19 cellular contexts compared by ENCODE assay signal in the genomic region with DNA sequence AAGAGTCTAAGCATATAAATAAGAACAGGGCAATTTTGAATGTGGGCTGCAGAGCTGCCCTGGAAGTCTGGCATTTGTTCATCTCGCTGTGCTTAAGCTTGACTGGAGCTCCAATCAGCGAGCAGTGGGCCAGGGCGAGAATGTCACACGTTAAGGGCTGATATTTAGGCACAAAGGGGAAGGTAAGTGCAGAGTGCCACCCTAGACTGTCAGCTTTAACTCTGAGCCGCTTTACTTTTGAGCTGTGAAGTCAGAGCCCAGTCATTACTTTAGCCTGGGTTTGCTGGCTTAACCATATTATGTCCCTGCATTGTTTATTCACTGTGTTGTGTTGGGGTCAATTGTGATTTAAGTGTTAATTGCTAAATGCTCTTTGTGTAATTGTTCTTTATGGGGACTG.
A peak's percentile ranks its signal among the peaks of the same experiment; 100 is the strongest.
DNase-seq lines count a peak whose midpoint lies in the region; ATAC-seq and TF ChIP-seq lines count a peak whose summit lies in the region.
"Had no signal": no experiment of that assay in that cellular context is flagged by ENCODE, and none has a peak within 500 bp of the region (broad histone marks: within the 10 kb centered on the region; RNA-seq: fewer than 3 reads in every experiment).

No MANE protein-coding gene starts in this region.

- no peak overlapping the region for H2BK20ac ChIP-seq in H9 (ENCODE audit: low read depth, low read length, poor library complexity, severe bottlenecking)

- H2BK15ac ChIP-seq in H9 (ENCODE audit: low read depth, low read length), result no peak overlapping the region

- H3K4me3 Mint-ChIP-seq in H9, result no peak overlapping the region
- H3K4me3 Mint-ChIP-seq in effector memory CD8-positive, alpha-beta T cell, result no peak overlapping the region

- no peaks in the 10 kb centered on the region for H3K79me1 ChIP-seq in H9 (ENCODE audit: insufficient read depth, low read depth, low read length, poor library complexity, severe bottlenecking)

- H3K14ac ChIP-seq in H9 (ENCODE audit: insufficient read depth, low read length), result no peak overlapping the region

- no CpG with 5 or more reads among the region's 5 CpGs for WGBS in H9 (ENCODE audit: extremely low coverage, insufficient read length, low lambda C conversion rate)

- H3K4me3 ChIP-seq in neural cell (ENCODE audit: low read length) (no peak overlapping the region), A673 (ENCODE audit: low read depth, low read length, poor library complexity, severe bottlenecking) (no peak overlapping the region)
- H3K4me3 ChIP-seq: A549 had no signal

- peaks cover 43 to 52% of the 10 kb centered on the region in 2 experiments for H3K4me1 Mint-ChIP-seq in H9
- H3K4me1 Mint-ChIP-seq in effector memory CD8-positive, alpha-beta T cell (ENCODE audit: low read depth in 2 of 2), result peaks cover 0 to 3% of the 10 kb centered on the region in 2 donors

- no peak for ATAC-seq in effector memory CD8-positive, alpha-beta T cell (replicated peaks)
- ATAC-seq: A549, HepG2, Panc1, Right ventricle myocardium inferior had no signal

- H3K27ac ChIP-seq in H9 (ENCODE audit: insufficient read length, low read depth, low read length), result no peak overlapping the region
- H3K27ac ChIP-seq in neural cell (ENCODE audit: low read length), result peak overlapping the region; percentile 45
- no peak overlapping the region for H3K27ac ChIP-seq in A673 (ENCODE audit: low read depth, low read length, poor library complexity, severe bottlenecking)
- H3K27ac ChIP-seq: A549, KMS-11 had no signal

- no peaks in the 10 kb centered on the region for H3K9me2 ChIP-seq in neural cell (ENCODE audit: insufficient read depth, low read length)

- H2BK5ac ChIP-seq in H9 (ENCODE audit: insufficient read length, low read length), result no peak overlapping the region

- no peak overlapping the region for H4K5ac ChIP-seq in H9 (ENCODE audit: insufficient read length, low read depth, low read length)

- no peak overlapping the region for H3K9ac ChIP-seq in H9 (ENCODE audit: extremely low read depth, insufficient read length, low read length)
- H3K9ac ChIP-seq in neural cell (ENCODE audit: low read length), result no peak overlapping the region
- H3K9ac ChIP-seq: KMS-11 had no signal

- no peak for TF ChIP-seq RAD21 in neural cell (conservative IDR thresholded peaks at IDR 0.05)

- BruUV-seq in A673 (replicated peaks; lab: Mats Ljungman, UMichigan), result no TSS peak

- no peak overlapping the region for H2BK120ac ChIP-seq in H9 (ENCODE audit: low read depth, low read length, poor library complexity, severe bottlenecking)

- H3K9me3 ChIP-seq in H9 (ENCODE audit: control insufficient read depth, low read depth, low read length) (no peaks in the 10 kb centered on the region), neural cell (ENCODE audit: low read length) (no peaks in the 10 kb centered on the region), A673 (ENCODE audit: low read depth, low read length, poor library complexity, severe bottlenecking) (no peaks in the 10 kb centered on the region)
- H3K9me3 ChIP-seq: A549 had no signal

- CTCF ChIA-PET in A673 (lab: Charles Lee), result interaction anchor here (0.6 kb wide), 1 partner anchor 226 kb away, joined by 3 read pairs; no protein-coding TSS in a partner anchor
- CTCF ChIA-PET in HEK293T (lab: Yijun Ruan, JAX), result interaction anchor here (0.7 to 0.9 kb wide), 2 partner anchors 87 to 190 kb away, joined by 3 to 6 read pairs; no protein-coding TSS in a partner anchor

- no peak overlapping the region for H3K4me2 ChIP-seq in H9 (ENCODE audit: insufficient read depth, insufficient read length, low read length)
- no peak overlapping the region for H3K4me2 ChIP-seq in neural cell (ENCODE audit: low read length)
- H3K4me2 ChIP-seq: A549, KMS-11 had no signal

- no peak overlapping the region for H3K4ac ChIP-seq in H9 (ENCODE audit: low read depth, low read length)

- H3K27me3 ChIP-seq in H9 (ENCODE audit: insufficient read depth, low read length), result no peaks in the 10 kb centered on the region
- peaks cover 39% of the 10 kb centered on the region for H3K27me3 ChIP-seq in neural cell (ENCODE audit: insufficient read depth, low read depth, low read length)
- no peaks in the 10 kb centered on the region for H3K27me3 ChIP-seq in A673 (replicated peaks; ENCODE audit: insufficient read depth, low read depth, low read length, poor library complexity)

- H2AK5ac ChIP-seq in H9 (ENCODE audit: insufficient read length, low read length), result no peak overlapping the region

- DNase-seq in H9 (no peak), NCI-H146 (lab: John Stamatoyannopoulos, UW) (peak; percentile 64), astrocyte of the hippocampus (ENCODE audit: low read depth, low spot score) (peak; percentile 6), A673 (ENCODE audit: low spot score) (no peak), HEK293T (ENCODE audit: extremely low spot score) (no peak)
- no peak for DNase-seq in effector memory CD8-positive, alpha-beta T cell
- no peak for DNase-seq in stimulated activated CD4-positive, alpha-beta T cell treated with anti-CD3 and anti-CD28 coated beads, Interleukin-4, amount 100 ng/mL, for 24 hours
- DNase-seq: AML-193, DMS53, NCI-H1105, NCI-H2029 treated with DMSO at 0.1 percent for 48 hours, NCI-H2227 treated with DMSO at 0.1 percent for 48 hours, NCI-H526 had no signal

- H3K9me3 Mint-ChIP-seq in H9, result peaks cover 0 to 3% of the 10 kb centered on the region in 2 experiments; a peak in 3 of 5 replicates
- no peaks in the 10 kb centered on the region for H3K9me3 Mint-ChIP-seq in effector memory CD8-positive, alpha-beta T cell

- peak overlapping the region; percentile 56 to 89 (median 69); a peak in 4 of 7 replicates for H3K27ac Mint-ChIP-seq in H9
- no peak overlapping the region for H3K27ac Mint-ChIP-seq in effector memory CD8-positive, alpha-beta T cell

- peaks cover 1 to 2% (median 1%) of the 10 kb centered on the region in 3 experiments; a peak in 5 of 7 replicates for H3K36me3 Mint-ChIP-seq in H9 (ENCODE audit: insufficient read depth in 1 of 3, low read depth in 3 of 3)
- peaks cover 5% of the 10 kb centered on the region for H3K36me3 Mint-ChIP-seq in effector memory CD8-positive, alpha-beta T cell (ENCODE audit: insufficient read depth)

- TF ChIP-seq CTCF in H9 (conservative IDR thresholded peaks at IDR 0.05) (no peak), neural cell (IDR thresholded peaks at IDR 0.05; ENCODE audit: poor library complexity, severe bottlenecking) (no peak), A673 (conservative IDR thresholded peaks at IDR 0.05; ENCODE audit: low read depth, low read length) (no peak)

- intact Hi-C loops in A673 (cut with micrococcal nuclease; ENCODE audit: unreplicated experiment), result no loop called here

- peaks cover 18% of the 10 kb centered on the region for H3F3A ChIP-seq in neural cell (ENCODE audit: insufficient read depth, low read length, poor library complexity, severe bottlenecking)

- no peaks in the 10 kb centered on the region for H3K23me2 ChIP-seq in H9 (ENCODE audit: insufficient read length, low read depth, low read length, poor library complexity, severe bottlenecking)

- H2BK12ac ChIP-seq in H9 (ENCODE audit: insufficient read length, low read depth, low read length), result no peak overlapping the region

- no peaks in the 10 kb centered on the region for H3K36me3 ChIP-seq in neural cell (ENCODE audit: insufficient read depth, low read length)
- no peaks in the 10 kb centered on the region for H3K36me3 ChIP-seq in A673 (ENCODE audit: insufficient read depth, low read length, poor library complexity, severe bottlenecking)

- H3K79me2 ChIP-seq in H9 (ENCODE audit: insufficient read depth, low read length) (no peaks in the 10 kb centered on the region), neural cell (replicated peaks; ENCODE audit: insufficient read depth, low read length) (no peaks in the 10 kb centered on the region)

- no peak overlapping the region for H4K8ac ChIP-seq in H9 (replicated peaks; ENCODE audit: insufficient read length, low read depth, low read length)

- H3K56ac ChIP-seq in H9 (ENCODE audit: insufficient read length, low read depth, low read length), result no peak overlapping the region

- H2AFZ ChIP-seq in H9 (ENCODE audit: low read length), result no peak overlapping the region
- H2AFZ ChIP-seq in neural cell (ENCODE audit: low read depth, low read length), result no peak overlapping the region

- no peak overlapping the region for H4K91ac ChIP-seq in H9 (ENCODE audit: insufficient read length, low read depth, low read length)

- no peak overlapping the region for H3K18ac ChIP-seq in H9 (ENCODE audit: insufficient read length, low read depth, low read length)

- POLR2A ChIA-PET in A673 (lab: Charles Lee; ENCODE audit: low non-redundant PET) (no interaction called here), HEK293T (lab: Yijun Ruan, JAX) (no interaction called here)

- H3T11ph ChIP-seq in H9 (ENCODE audit: low read length), result no peak overlapping the region

- peaks cover 4% of the 10 kb centered on the region; the same call in 1 of the 2 replicates for H3K4me1 ChIP-seq in H9 (ENCODE audit: insufficient read depth, low read length)
- H3K4me1 ChIP-seq in A673 (ENCODE audit: insufficient read depth, low read length, poor library complexity, severe bottlenecking), result no peaks in the 10 kb centered on the region
- H3K4me1 ChIP-seq: A549 had no signal

- H3K27me3 Mint-ChIP-seq in H9 (ENCODE audit: low read depth), result no peaks in the 10 kb centered on the region; the same call in 1 of the 2 replicates
- no peaks in the 10 kb centered on the region for H3K27me3 Mint-ChIP-seq in effector memory CD8-positive, alpha-beta T cell

- no peak for TF ChIP-seq EP300 in neural cell (conservative IDR thresholded peaks at IDR 0.05; ENCODE audit: poor library complexity, severe bottlenecking)

- no peak overlapping the region for H3K23ac ChIP-seq in H9 (ENCODE audit: insufficient read length, low read depth, low read length)

- H4K20me1 ChIP-seq in H9 (ENCODE audit: control insufficient read depth, insufficient read depth, insufficient read length), result no peaks in the 10 kb centered on the region
- H4K20me1 ChIP-seq in neural cell (ENCODE audit: insufficient read depth), result no peaks in the 10 kb centered on the region

TF ChIP-seq in neural cell, 6 proteins besides CTCF, POLR2A, EP300 and RAD21 (continues in another document):
- TF ChIP-seq TAF1 (IDR thresholded peaks at IDR 0.05; ENCODE audit: low read depth) (no peak), POLR2AphosphoS5 (IDR thresholded peaks at IDR 0.05) (no peak), SMC3 (conservative IDR thresholded peaks at IDR 0.05; ENCODE audit: poor library complexity) (no peak)

TF ChIP-seq in HEK293T, 16 proteins besides CTCF, POLR2A, EP300 and RAD21:
- TF ChIP-seq NFRKB (IDR thresholded peaks at IDR 0.05), result no peak
- no peak for TF ChIP-seq HDGF (IDR thresholded peaks at IDR 0.05; ENCODE audit: borderline replicate concordance)
- no peak for TF ChIP-seq FOXA1 (IDR thresholded peaks at IDR 0.05)
- no peak for TF ChIP-seq ZNF384 (IDR thresholded peaks at IDR 0.05)
- no peak for TF ChIP-seq L3MBTL2 (conservative IDR thresholded peaks at IDR 0.05)

Comparison
In these comparisons a context has a peak if more than half of its experiments do, and no peak if none do; other contexts are left out.
1. DNase-seq: peak in NCI-H146 (single experiment) and astrocyte of the hippocampus (single experiment); none in H9 (single experiment), A673 (single experiment), effector memory CD8-positive, alpha-beta T cell (0 of 3), stimulated activated CD4-positive, alpha-beta T cell treated with anti-CD3 and anti-CD28 coated beads, Interleukin-4, amount 100 ng/mL, for 24 hours (single experiment) and HEK293T (single experiment).
2. H3K27ac Mint-ChIP-seq: peak in H9 (3 of 3); none in effector memory CD8-positive, alpha-beta T cell (0 of 2).